8 cellular contexts compared by ENCODE assay signal in the genomic region with DNA sequence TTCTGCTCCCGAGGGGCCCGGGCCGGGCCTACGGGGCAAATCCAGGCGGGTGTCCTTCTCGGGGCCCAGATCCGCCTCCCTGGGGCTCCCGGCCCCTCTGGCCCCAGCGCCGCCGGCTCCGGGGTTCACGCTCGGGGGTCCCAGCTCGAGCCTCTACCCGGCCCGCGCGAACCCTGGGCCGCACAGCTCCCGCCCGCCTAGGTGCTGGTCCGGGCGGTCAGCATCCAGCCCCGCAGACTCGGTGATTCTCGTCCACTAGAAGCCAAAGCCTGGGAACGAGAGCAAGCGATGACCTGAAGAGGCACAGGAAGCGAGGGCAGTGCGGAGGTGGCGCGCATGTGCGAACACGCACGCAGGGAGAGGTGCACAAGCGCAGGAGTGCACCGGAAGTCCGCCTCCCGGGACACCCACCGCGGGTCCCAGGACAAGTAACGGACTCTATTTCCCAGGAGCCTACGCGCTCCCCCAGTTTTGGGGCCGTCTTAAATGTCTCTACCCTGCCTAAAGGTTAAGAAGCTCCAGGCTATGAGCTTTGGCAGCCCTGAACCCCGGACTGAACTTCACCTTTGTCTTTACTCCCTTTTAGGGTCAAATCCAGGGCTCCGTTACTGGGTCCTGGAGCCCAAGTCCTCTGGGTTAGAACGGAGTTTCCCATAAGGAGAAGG. TPM values are rescaled to one million over a fixed set of nuclear protein-coding genes. Genes with fewer than 3 reads are reported as not detected.
DNase-seq lines count a peak whose midpoint lies in the region; ATAC-seq and FAIRE-seq lines count a peak whose summit lies in the region.
"Not testable (repeated sequence)": the region's sequence is repeated elsewhere in the genome, so short reads cannot be mapped to it uniquely, and the experiment has no call there.

TSS of gene POM121C (minus strand) at position 321 of the 665 bp plus-strand sequence. CDS start 44,803 bp downstream, outside the sequence.

- peak within 1 kb of the TSS; percentile 87 for H3K9ac ChIP-seq in endocrine pancreas (ENCODE audit: control insufficient read depth, insufficient read depth, low read length)

- peak; percentile 99 for ATAC-seq in GM21381 (IDR thresholded peaks at IDR 0.05; ENCODE audit: unreplicated experiment)

- peak within 1 kb of the TSS; percentile 76 for H3K27ac ChIP-seq in mesodermal cell (ENCODE audit: low read depth, low read length, severe bottlenecking)

- FAIRE-seq in HTR-8/SVneo (lab: Jason Lieb, UNC), result not testable (repeated sequence)

- H3K4me3 ChIP-seq in endocrine pancreas (ENCODE audit: control insufficient read depth, insufficient read depth, low read length) (peak within 1 kb of the TSS; percentile 10), mesodermal cell (ENCODE audit: extremely low read depth, insufficient read depth, low read length, poor library complexity, severe bottlenecking) (peak within 1 kb of the TSS; percentile 63)

- not testable (repeated sequence) for H3K27me3 ChIP-seq in endocrine pancreas (ENCODE audit: control insufficient read depth, insufficient read depth, low read length)

- H3K4me1 ChIP-seq in endocrine pancreas (ENCODE audit: control insufficient read depth, insufficient read depth, low read length); mesodermal cell (ENCODE audit: control insufficient read depth, insufficient read depth, low read length, poor library complexity, severe bottlenecking): not testable (repeated sequence)

- DNase-seq in COR-L47 (lab: John Stamatoyannopoulos, UW), result peak; percentile 72
- DNase-seq in HTR-8/SVneo (ENCODE audit: insufficient read length, low spot score), result peak; percentile 67
- DNase-seq in NOMO-1 treated with dmso at 0.1 percent for 144 hours (lab: John Stamatoyannopoulos, UW; ENCODE audit: unreplicated experiment), result peak; percentile 81
- DNase-seq in activated CD8-positive, alpha-beta memory T cell treated with anti-CD3 and anti-CD28 coated beads for 48 hours (ENCODE audit: low read depth in 2 of 3, low spot score in 2 of 3), result peak; percentile 63 to 75 (median 65)
- DNase-seq in stimulated activated CD8-positive, alpha-beta memory T cell treated with anti-CD3 and anti-CD28 coated beads, Interleukin-15, amount 100 ng/mL, for 24 hours (ENCODE audit: low read depth), result peak; percentile 62

- not testable (repeated sequence) for H3K36me3 ChIP-seq in endocrine pancreas (ENCODE audit: control insufficient read depth, insufficient read depth, low read length); mesodermal cell (ENCODE audit: control insufficient read depth, insufficient read depth, low read length)

- H3K9me3 ChIP-seq in endocrine pancreas (ENCODE audit: control insufficient read depth, low read length); mesodermal cell (ENCODE audit: control insufficient read depth, low read length): not testable (repeated sequence)

- whole genome bisulfite sequencing in mesodermal cell (ENCODE audit: insufficient coverage in 2 of 2), 2 experiments, result 0 to 1% methylated on average over 29 to 45 of the region's 49 CpGs

RNA-seq across cellular contexts. Expression of gene POM121C, which starts in this region (rescaled TPM):
- polyA plus RNA-seq in mesodermal cell (2013, experiment 1 of 2), result 32.4 TPM
- polyA plus RNA-seq in mesodermal cell (2013, experiment 2 of 2), result 33.3 TPM

Comparison
In these comparisons a context has a peak if more than half of its experiments do, and no peak if none do; other contexts are left out.
1. Peak in every context shown above with its lines: DNase-seq, ATAC-seq, H3K4me3 ChIP-seq and H3K27ac ChIP-seq.